Comparison of ENCODE assay signal across 8 cellular contexts in genomic region chr1:91501527-91501859, GRCh38.
A peak's percentile ranks its signal among the peaks of the same experiment; 100 is the strongest.
DNase-seq lines count a peak whose midpoint lies in the region; ATAC-seq and TF ChIP-seq lines count a peak whose summit lies in the region.

No MANE protein-coding gene starts in this region.

- POLR2A ChIA-PET in RWPE1 (lab: Yijun Ruan, JAX; ENCODE audit: low non-redundant PET) = interaction anchor here (0.7 kb wide), 1 partner anchor 215 kb away, joined by 3 read pairs; no protein-coding TSS in a partner anchor

- DNase-seq in EH (ENCODE audit: low read depth) (peak; percentile 62), HuH-7.5 (ENCODE audit: low spot score) (peak; percentile 20), RWPE1 (ENCODE audit: low spot score) (peak; percentile 52), fibroblast of peridontal ligament (ENCODE audit: extremely low read depth) (peak; percentile 41), retinal pigment epithelial cell (ENCODE audit: low read depth) (peak; percentile 14), cortex of kidney (lab: John Stamatoyannopoulos, UW) (no peak), GOT3 (lab: John Stamatoyannopoulos, UW) (no peak)

- H3K27ac ChIP-seq in RWPE1 = peak overlapping the region; percentile 99

- CTCF ChIA-PET in RWPE1 (lab: Yijun Ruan, JAX) = interaction anchor here (0.5 to 1.2 kb wide), 4 partner anchors 11 to 580 kb away, joined by 3 to 15 read pairs (median 4); no protein-coding TSS in a partner anchor

- H3K4me3 ChIP-seq in retinal pigment epithelial cell (ENCODE audit: low read length) = peak overlapping the region; percentile 76

- peak; percentile 12 for ATAC-seq in GM21529 (IDR thresholded peaks at IDR 0.05; ENCODE audit: unreplicated experiment)

- TF ChIP-seq CTCF in RWPE1 (conservative IDR thresholded peaks at IDR 0.05; ENCODE audit: low read depth) (0 out of 2 replicates have a peak, but pooled peaks have one; percentile 10), retinal pigment epithelial cell (conservative IDR thresholded peaks at IDR 0.05; ENCODE audit: low read depth, low read length) (no peak)

Comparison
In these comparisons a context has a peak if more than half of its experiments do, and no peak if none do; other contexts are left out.
1. DNase-seq: peak in EH (single experiment), HuH-7.5 (single experiment), RWPE1 (single experiment), fibroblast of peridontal ligament (single experiment) and retinal pigment epithelial cell (single experiment); none in cortex of kidney (single experiment) and GOT3 (single experiment).